Comparison of ENCODE assay signal across 1 cellular context in the genomic region with DNA sequence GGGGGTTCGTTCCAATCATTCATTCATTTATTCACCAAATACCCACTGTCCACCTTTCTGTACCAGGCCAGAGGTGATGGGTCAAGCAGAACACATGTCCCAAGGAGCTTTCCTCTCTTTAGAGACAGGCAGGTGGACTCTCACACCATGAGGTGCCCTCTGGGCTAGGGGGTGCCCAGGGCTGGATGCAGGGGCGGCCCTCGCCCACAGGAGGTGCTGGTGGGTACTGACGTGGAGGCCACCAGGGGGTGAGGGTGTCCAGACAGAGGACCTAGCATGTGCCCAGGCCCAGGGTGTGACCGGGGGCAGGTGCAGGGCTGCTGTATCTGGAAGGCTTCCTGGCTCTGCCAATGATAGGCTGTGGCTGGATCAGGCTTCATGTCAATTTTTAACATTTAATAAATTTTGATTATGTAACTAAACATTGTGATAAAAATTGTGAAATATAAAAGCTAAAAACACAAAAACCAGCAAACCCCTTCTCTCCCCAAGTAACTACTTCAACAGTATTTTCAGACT.
TF ChIP-seq lines count a peak whose summit lies in the region.

No MANE protein-coding gene starts in this region.

TF ChIP-seq in K562, 482 proteins besides CTCF, POLR2A, EP300 and RAD21:
- peak; percentile 25; the same call in 1 of the 2 replicates for TF ChIP-seq CREM (IDR thresholded peaks at IDR 0.05; ENCODE audit: low read depth)
TF ChIP-seq in K562: peak in this region for 1; not testable (repeated sequence) for 481.
